Comparison of ENCODE assay signal across 28 cellular contexts in the genomic region with DNA sequence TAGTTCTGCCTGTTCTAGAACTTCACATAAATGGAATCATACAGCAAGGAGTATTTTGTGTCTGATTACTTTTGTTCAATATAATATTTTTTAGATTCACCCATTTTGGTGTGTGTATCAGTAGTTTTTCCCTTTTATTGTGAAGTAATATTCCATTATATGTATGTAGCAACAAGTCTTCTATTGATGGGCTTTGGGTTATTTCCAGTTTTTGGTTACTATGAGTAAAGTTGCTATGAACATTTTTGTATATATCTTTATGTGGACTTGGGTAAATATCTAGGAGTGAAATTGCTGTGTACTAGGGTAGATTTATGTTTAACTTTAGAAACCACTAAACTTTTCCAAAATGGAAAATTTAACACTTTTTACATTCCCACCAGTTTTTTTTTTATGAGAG. TPM values are rescaled to one million over a fixed set of nuclear protein-coding genes. Genes with fewer than 3 reads are reported as not detected.
DNase-seq lines count a peak whose midpoint lies in the region; ATAC-seq, FAIRE-seq and TF ChIP-seq lines count a peak whose summit lies in the region.
"Had no signal": no experiment of that assay in that cellular context is flagged by ENCODE, and none has a peak within 500 bp of the region (broad histone marks: within the 10 kb centered on the region; RNA-seq: fewer than 3 reads in every experiment).

No MANE protein-coding gene starts in this region.

- H3K27ac ChIP-seq in GM23248 (no peak overlapping the region), keratinocyte (ENCODE audit: control insufficient read depth, insufficient read depth, low read length) (peak overlapping the region; percentile 24)
- H3K27ac ChIP-seq: adrenal gland, heart right ventricle, neural progenitor cell, uterus had no signal

- no peaks in the 10 kb centered on the region for H3K9me2 ChIP-seq in GM23248 (ENCODE audit: insufficient read depth)

- no peaks in the 10 kb centered on the region for H3K36me3 ChIP-seq in GM23248 (ENCODE audit: low read depth)
- H3K36me3 ChIP-seq in keratinocyte (ENCODE audit: control insufficient read depth in 2 of 2, extremely low read depth in 1 of 2, insufficient read depth in 2 of 2, low read length in 2 of 2) = peaks cover 0 to 3% of the 10 kb centered on the region in 2 experiments
- H3K36me3 ChIP-seq: adrenal gland, heart right ventricle, left lung, neural progenitor cell, uterus had no signal

- CTCF ChIA-PET in activated B cell treated with CpG ODN at 0.5 μM for 24 hours (lab: Charles Lee) = no interaction called here

- H3F3A ChIP-seq in GM23248 (ENCODE audit: insufficient read depth) = peaks cover 24% of the 10 kb centered on the region

- peaks cover 68% of the 10 kb centered on the region for H3K4me1 Mint-ChIP-seq in activated B cell treated with CpG ODN at 0.5 μM for 24 hours
- H3K4me1 Mint-ChIP-seq: neural progenitor cell had no signal

- H3K9ac ChIP-seq in GM23248 = no peak overlapping the region
- H3K9ac ChIP-seq in keratinocyte (ENCODE audit: control insufficient read depth, extremely low read depth, insufficient read depth, low read length) = no peak overlapping the region
- H3K9ac ChIP-seq: neural progenitor cell had no signal

- TF ChIP-seq CTCF in AG10803 (conservative IDR thresholded peaks at IDR 0.05; ENCODE audit: low read length) (no peak), activated B cell treated with CpG ODN at 0.5 μM for 24 hours (IDR thresholded peaks at IDR 0.05) (no peak), keratinocyte (optimal IDR thresholded peaks at IDR 0.05 in 1 of 3, IDR thresholded peaks at IDR 0.05 in 1 of 3, conservative IDR thresholded peaks at IDR 0.05 in 1 of 3; ENCODE audit: extremely low read depth in 1 of 3, insufficient read depth in 2 of 3, low read length in 3 of 3) (no peak)

- dilution Hi-C loops in keratinocyte (cut with MboI; ENCODE audit: extremely low pct_ligation_motif_present, low sequenced_read_pairs) = no loop called here

- H3K4me3 ChIP-seq in AG10803 (ENCODE audit: low read length) = no peak overlapping the region
- no peak overlapping the region for H3K4me3 ChIP-seq in GM23248
- H3K4me3 ChIP-seq in keratinocyte (ENCODE audit: control insufficient read depth in 2 of 3, extremely low read depth in 1 of 3, insufficient read depth in 2 of 3, low read depth in 1 of 3, low read length in 3 of 3) = no peak overlapping the region
- H3K4me3 ChIP-seq: adrenal gland, heart right ventricle, left lung, mucosa of descending colon, neural progenitor cell, uterus had no signal

- H3K36me3 Mint-ChIP-seq in activated B cell treated with CpG ODN at 0.5 μM for 24 hours (ENCODE audit: low read depth) = peaks cover 2% of the 10 kb centered on the region

- H3K4me1 ChIP-seq in GM23248 (ENCODE audit: insufficient read depth) = peaks cover 31% of the 10 kb centered on the region
- H3K4me1 ChIP-seq in keratinocyte (ENCODE audit: control insufficient read depth, extremely low read depth, insufficient read depth, low read length) = peaks cover 37% of the 10 kb centered on the region
- H3K4me1 ChIP-seq: neural progenitor cell, uterus had no signal

- H3K79me2 ChIP-seq in GM23248 (ENCODE audit: insufficient read depth) (peaks cover 87% of the 10 kb centered on the region), keratinocyte (ENCODE audit: control insufficient read depth, insufficient read depth, low read length) (peaks cover 84% of the 10 kb centered on the region)

- no peak overlapping the region for H2AFZ ChIP-seq in GM23248
- no peak overlapping the region for H2AFZ ChIP-seq in keratinocyte (ENCODE audit: control insufficient read depth, low read length)
- H2AFZ ChIP-seq: neural progenitor cell had no signal

- H3K4me2 ChIP-seq in GM23248 (ENCODE audit: unreplicated experiment) (no peak overlapping the region), keratinocyte (ENCODE audit: control insufficient read depth, extremely low read depth, insufficient read depth, low read depth, low read length) (peak overlapping the region; percentile 49)
- H3K4me2 ChIP-seq: neural progenitor cell had no signal

- H3K27me3 ChIP-seq in GM23248 (replicated peaks; ENCODE audit: insufficient read depth) (no peaks in the 10 kb centered on the region), keratinocyte (ENCODE audit: control insufficient read depth, extremely low read depth, insufficient read depth, low read length) (no peaks in the 10 kb centered on the region)
- H3K27me3 ChIP-seq: adrenal gland, heart right ventricle, left lung, neural progenitor cell, uterus had no signal

- POLR2A ChIA-PET in activated B cell treated with CpG ODN at 0.5 μM for 24 hours (lab: Charles Lee) = interaction anchor here (1.5 kb wide), 1 partner anchor 8 kb away, joined by 5 read pairs; no protein-coding TSS in a partner anchor

- peak overlapping the region; percentile 55 for H3K27ac Mint-ChIP-seq in activated B cell treated with CpG ODN at 0.5 μM for 24 hours
- H3K27ac Mint-ChIP-seq: activated CD4-positive, alpha-beta T cell treated with anti-CD3 and anti-CD28 coated beads, Interleukin-2, amount 10 ng/mL, durations not matched to agents 7 days and 5 days; activated CD8-positive, alpha-beta memory T cell treated with anti-CD3 and anti-CD28 coated beads, Interleukin-2, amount 10 ng/mL, durations not matched to agents 7 days and 5 days; neural progenitor cell; progenitor cell of endocrine pancreas had no signal

- in situ Hi-C loops in GM23248 (cut with MboI) = no loop called here

- H3K9me3 Mint-ChIP-seq in activated B cell treated with CpG ODN at 0.5 μM for 24 hours = peaks cover 2% of the 10 kb centered on the region
- H3K9me3 Mint-ChIP-seq: activated CD4-positive, alpha-beta T cell treated with anti-CD3 and anti-CD28 coated beads, Interleukin-2, amount 10 ng/mL, durations not matched to agents 7 days and 5 days; neural progenitor cell had no signal

- no peaks in the 10 kb centered on the region for H3K27me3 Mint-ChIP-seq in activated B cell treated with CpG ODN at 0.5 μM for 24 hours
- H3K27me3 Mint-ChIP-seq: activated CD4-positive, alpha-beta T cell treated with anti-CD3 and anti-CD28 coated beads, Interleukin-2, amount 10 ng/mL, durations not matched to agents 7 days and 5 days; activated CD8-positive, alpha-beta memory T cell treated with anti-CD3 and anti-CD28 coated beads, Interleukin-2, amount 10 ng/mL, durations not matched to agents 7 days and 5 days; progenitor cell of endocrine pancreas had no signal

- DNase-seq in AG10803 (ENCODE audit: low read depth) (peak; percentile 45), GM23248 (peak; percentile 23), activated B cell treated with CpG ODN at 0.5 μM for 24 hours (no peak), keratinocyte (ENCODE audit: low read depth, low spot score) (no peak), UCSD-AML1 (lab: John Stamatoyannopoulos, UW; ENCODE audit: unreplicated experiment) (no peak), cerebellum (ENCODE audit: low spot score) (no peak), kidney tubule cell (ENCODE audit: low spot score) (no peak), posterior cingulate gyrus (no peak)
- DNase-seq: activated CD4-positive, alpha-beta T cell treated with anti-CD3 and anti-CD28 coated beads, Interleukin-2, amount 10 ng/mL, durations not matched to agents 7 days and 5 days; activated CD8-positive, alpha-beta memory T cell treated with anti-CD3 and anti-CD28 coated beads, Interleukin-2, amount 10 ng/mL, durations not matched to agents 7 days and 5 days; activated effector memory CD4-positive, alpha-beta T cell treated with Interleukin-2 at 50 U/mL for 16 hours; adrenal gland; dermis blood vessel endothelial cell; DMS53; HCEC 1CT; heart right ventricle; left lung; mucosa of descending colon; NCI-H1105 treated with DMSO at 0.1 percent for 48 hours; NCI-H2081; NCI-H345; OCI-M1; SIG-M5; T-helper 1 cell; uterus had no signal

- H3K9me1 ChIP-seq in keratinocyte (ENCODE audit: control insufficient read depth, extremely low read depth, insufficient read depth, low read length) = no peaks in the 10 kb centered on the region

- H3K4me3 Mint-ChIP-seq in activated B cell treated with CpG ODN at 0.5 μM for 24 hours = no peak overlapping the region
- H3K4me3 Mint-ChIP-seq: activated CD4-positive, alpha-beta T cell treated with anti-CD3 and anti-CD28 coated beads, Interleukin-2, amount 10 ng/mL, durations not matched to agents 7 days and 5 days; activated CD8-positive, alpha-beta memory T cell treated with anti-CD3 and anti-CD28 coated beads, Interleukin-2, amount 10 ng/mL, durations not matched to agents 7 days and 5 days; neural progenitor cell had no signal

- FAIRE-seq in keratinocyte (lab: Jason Lieb, UNC) = no peak
- FAIRE-seq: bronchial epithelial cell had no signal

- H3K9me3 ChIP-seq in GM23248 (ENCODE audit: low read depth) (no peaks in the 10 kb centered on the region), keratinocyte (ENCODE audit: control insufficient read depth, low read depth, low read length) (no peaks in the 10 kb centered on the region)
- H3K9me3 ChIP-seq: adrenal gland, heart right ventricle, left lung, mucosa of descending colon, uterus had no signal

- H4K20me1 ChIP-seq in GM23248 (ENCODE audit: insufficient read depth) (no peaks in the 10 kb centered on the region), keratinocyte (ENCODE audit: control insufficient read depth, extremely low read depth, insufficient read depth, low read length) (no peaks in the 10 kb centered on the region)

- no peak for ATAC-seq in activated B cell treated with CpG ODN at 0.5 μM for 24 hours (ENCODE audit: low read depth)
- ATAC-seq: activated CD8-positive, alpha-beta memory T cell treated with anti-CD3 and anti-CD28 coated beads, Interleukin-2, amount 10 ng/mL, durations not matched to agents 7 days and 5 days; heart right ventricle; left lung; mucosa of descending colon had no signal

- intact Hi-C loops in activated B cell treated with CpG ODN at 0.5 μM for 24 hours (cut with micrococcal nuclease) = no loop called here
- intact Hi-C loops in posterior cingulate gyrus (cut with DNase I) = no loop called here

RNA-seq across cellular contexts. Expression of gene ADK, which starts 35.7 kb away (rescaled TPM):
- total RNA-seq in GM23248 (2014; rRNA removed; shearing (Covaris generic)) = 29.3 and 43.7 TPM in 2 replicates
- polyA plus RNA-seq in GM23248 (2016; fragmentation: Nextera tagmentation; extraction: Ambion mirVana) (72.5 and 75.1 TPM in 2 replicates), keratinocyte (73.0 to 139 TPM (median 92.6 TPM) in 3 replicates)
- total RNA-seq in activated B cell treated with CpG ODN at 0.5 μM for 24 hours (46.1 and 47.5 TPM in 2 replicates), cerebellum (44.1 TPM)
- polyA plus RNA-seq in keratinocyte (2011; ENCODE audit: low read depth) = 54.7 TPM
- 66.4 and 127 TPM in 2 replicates for polyA plus RNA-seq in keratinocyte (2011; cell fraction: cytosol; rRNA removed)
- 54.4 and 63.4 TPM in 2 replicates for polyA plus RNA-seq in keratinocyte (2011; cell fraction: nucleus; rRNA removed)
- 58.0 and 90.5 TPM in 2 replicates for polyA plus RNA-seq in keratinocyte (2012; ENCODE audit: low replicate concordance)
- polyA minus RNA-seq in keratinocyte = 12.8 to 83.9 TPM (median 38.5 TPM) in 3 replicates
- polyA minus RNA-seq in keratinocyte (2011; cell fraction: cytosol; rRNA and poly(A)+ RNA removed) = 43.5 TPM
- polyA minus RNA-seq in keratinocyte (2011; cell fraction: nucleus; rRNA and poly(A)+ RNA removed) = 34.0 and 74.5 TPM in 2 replicates

RNA-seq across cellular contexts. Expression of gene AP3M1, which starts 36.0 kb away (rescaled TPM):
- 22.4 and 35.6 TPM in 2 replicates for total RNA-seq in GM23248 (2014; rRNA removed; shearing (Covaris generic))
- polyA plus RNA-seq in GM23248 (2016; fragmentation: Nextera tagmentation; extraction: Ambion mirVana) = 29.1 and 33.4 TPM in 2 replicates
- total RNA-seq in activated B cell treated with CpG ODN at 0.5 μM for 24 hours = 55.9 and 61.7 TPM in 2 replicates
- polyA plus RNA-seq in keratinocyte = 37.1 to 53.5 TPM (median 44.1 TPM) in 3 replicates
- 17.4 TPM for polyA plus RNA-seq in keratinocyte (2011; ENCODE audit: low read depth)
- polyA plus RNA-seq in keratinocyte (2011; cell fraction: cytosol; rRNA removed) = 26.7 and 58.2 TPM in 2 replicates
- 46.9 and 58.5 TPM in 2 replicates for polyA plus RNA-seq in keratinocyte (2011; cell fraction: nucleus; rRNA removed)
- polyA plus RNA-seq in keratinocyte (2012; ENCODE audit: low replicate concordance) = 18.9 and 25.8 TPM in 2 replicates
- polyA minus RNA-seq in keratinocyte = 16.7 to 59.7 TPM (median 35.2 TPM) in 3 replicates
- 33.6 TPM for polyA minus RNA-seq in keratinocyte (2011; cell fraction: cytosol; rRNA and poly(A)+ RNA removed)
- 24.9 and 45.7 TPM in 2 replicates for polyA minus RNA-seq in keratinocyte (2011; cell fraction: nucleus; rRNA and poly(A)+ RNA removed)
- total RNA-seq in cerebellum = 43.3 TPM

Comparison
In these comparisons a context has a peak if more than half of its experiments do, and no peak if none do; other contexts are left out.
1. DNase-seq: peak in AG10803 (single experiment) and GM23248 (single experiment); none in activated B cell treated with CpG ODN at 0.5 μM for 24 hours (single experiment), keratinocyte (single experiment), UCSD-AML1 (single experiment), cerebellum (single experiment), kidney tubule cell (single experiment) and posterior cingulate gyrus (0 of 10).